Comparison of ENCODE assay signal across 8 cellular contexts in genomic region chr9:126491256-126491879, GRCh38.
DNase-seq lines count a peak whose midpoint lies in the region; ATAC-seq, FAIRE-seq and TF ChIP-seq lines count a peak whose summit lies in the region.

No MANE protein-coding gene starts in this region.

- DNase-seq in DMS 273 (lab: John Stamatoyannopoulos, UW; ENCODE audit: unreplicated experiment) (peak; percentile 76), HTR-8/SVneo (ENCODE audit: insufficient read length, low spot score) (peak; percentile 49), OCI-LY7 (ENCODE audit: low spot score) (peak; percentile 64), anterior cingulate cortex (lab: John Stamatoyannopoulos, UW) (peak in 30 of 58 donors; percentile 8 to 82 (median 42)), left ventricle myocardium inferior (no peak), sciatic nerve (ENCODE audit: low spot score) (no peak)

- peak; percentile 99 for TF ChIP-seq CTCF in OCI-LY7 (conservative IDR thresholded peaks at IDR 0.05; ENCODE audit: low read length)
- peak; percentile 96 for TF ChIP-seq CTCF in left ventricle myocardium inferior (IDR thresholded peaks at IDR 0.05; ENCODE audit: borderline replicate concordance)

- no peaks in the 10 kb centered on the region for H4K20me1 ChIP-seq in OCI-LY7 (ENCODE audit: insufficient read depth, low read length)

- H3K9me2 ChIP-seq in OCI-LY7 (ENCODE audit: insufficient read depth, low read length), result no peaks in the 10 kb centered on the region

- no peaks in the 10 kb centered on the region for H3K79me2 ChIP-seq in OCI-LY7 (ENCODE audit: insufficient read depth, low read depth, low read length)

- H3K4me1 ChIP-seq in OCI-LY7 (ENCODE audit: insufficient read depth, low read length, poor library complexity, severe bottlenecking), result no peaks in the 10 kb centered on the region
- H3K4me1 ChIP-seq in left ventricle myocardium inferior, result peaks cover 16% of the 10 kb centered on the region

- H3K4me3 ChIP-seq in OCI-LY7 (ENCODE audit: low read depth, low read length, poor library complexity, severe bottlenecking) (no peak overlapping the region), left ventricle myocardium inferior (no peak overlapping the region)

- H3K27me3 ChIP-seq in left ventricle myocardium inferior (ENCODE audit: low read depth), result no peaks in the 10 kb centered on the region

- no peak overlapping the region for H2AFZ ChIP-seq in OCI-LY7 (ENCODE audit: low read length)

- H3K9me3 ChIP-seq in OCI-LY7 (ENCODE audit: low read length) (no peaks in the 10 kb centered on the region), left ventricle myocardium inferior (replicated peaks) (no peaks in the 10 kb centered on the region)

- no peak overlapping the region for H3K4me2 ChIP-seq in OCI-LY7 (ENCODE audit: low read length)

- no peak for FAIRE-seq in HTR-8/SVneo (lab: Jason Lieb, UNC)

- no TSS peak for BruUV-seq in OCI-LY7 (replicated peaks; lab: Mats Ljungman, UMichigan)

- ATAC-seq in sciatic nerve, result peak; percentile 69
- ATAC-seq in HG02938 (IDR thresholded peaks at IDR 0.05; ENCODE audit: unreplicated experiment), result no peak
- ATAC-seq in HG03457 (IDR thresholded peaks at IDR 0.05; ENCODE audit: unreplicated experiment), result no peak

- POLR2A ChIA-PET in OCI-LY7 (lab: Charles Lee), result no interaction called here

- CTCF ChIA-PET in OCI-LY7 (lab: Charles Lee; ENCODE audit: unreplicated experiment), result interaction anchor here (0.6 to 0.7 kb wide), 2 partner anchors 99 to 176 kb away, joined by 3 to 4 read pairs; no protein-coding TSS in a partner anchor

- no peak overlapping the region for H3K27ac ChIP-seq in OCI-LY7 (ENCODE audit: low read depth, low read length, poor library complexity, severe bottlenecking)
- no peak overlapping the region for H3K27ac ChIP-seq in left ventricle myocardium inferior (replicated peaks)

- H3K36me3 ChIP-seq in OCI-LY7 (ENCODE audit: insufficient read depth, low read length) (no peaks in the 10 kb centered on the region), left ventricle myocardium inferior (no peaks in the 10 kb centered on the region)

- intact Hi-C loops in OCI-LY7 (cut with micrococcal nuclease; ENCODE audit: unreplicated experiment) (loop anchor here (2.0 to 5.0 kb wide), 5 partner anchors 95 to 1084 kb away; no protein-coding TSS in a partner anchor), left ventricle myocardium inferior (cut with micrococcal nuclease) (loop anchor here (10.0 kb wide), 1 partner anchor 187 kb away; no protein-coding TSS in a partner anchor), sciatic nerve (cut with DNase I) (loop anchor here (10.0 kb wide), 1 partner anchor 187 kb away; no protein-coding TSS in a partner anchor)

Comparison
In these comparisons a context has a peak if more than half of its experiments do, and no peak if none do; other contexts are left out.
1. DNase-seq: peak in DMS 273 (single experiment), HTR-8/SVneo (single experiment), OCI-LY7 (single experiment) and anterior cingulate cortex (30 of 58); none in left ventricle myocardium inferior (single experiment) and sciatic nerve (single experiment).